Comparison of ENCODE assay signal across 7 cellular contexts in the genomic region with DNA sequence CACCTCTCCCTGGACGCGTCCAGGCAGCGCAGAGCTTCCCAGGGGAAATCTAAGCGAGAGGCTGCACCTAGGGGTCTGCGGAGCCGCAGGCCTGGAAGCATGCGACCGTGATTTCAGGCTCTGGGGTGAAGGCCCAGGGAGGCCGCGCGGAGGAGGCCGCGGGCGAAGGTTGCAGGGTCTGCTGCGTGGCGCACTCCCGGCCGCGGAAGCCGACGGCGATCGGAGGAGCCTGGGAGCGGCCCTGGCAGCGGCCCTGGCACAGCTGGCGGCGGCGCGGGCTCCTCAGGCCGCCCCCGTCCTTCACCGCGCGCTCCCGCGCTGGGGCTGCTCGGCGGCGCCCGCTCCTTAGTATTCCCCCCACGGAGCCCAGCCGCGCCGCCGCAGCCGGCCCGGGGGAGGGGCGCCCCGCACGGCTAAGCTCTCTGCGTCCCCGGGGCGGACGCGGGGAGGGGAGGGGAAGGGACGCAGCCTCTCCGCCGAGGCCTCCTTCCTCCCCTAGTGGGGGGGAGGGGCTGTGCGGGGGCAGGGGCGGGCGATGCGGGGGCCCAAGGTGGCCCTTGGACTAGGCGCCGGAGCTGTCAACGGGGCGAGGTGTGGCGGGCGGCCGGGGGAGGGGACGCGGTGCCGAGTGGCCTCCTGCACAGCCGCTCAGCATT. TPM values are rescaled to one million over a fixed set of nuclear protein-coding genes. Genes with fewer than 3 reads are reported as not detected.
DNase-seq lines count a peak whose midpoint lies in the region; ATAC-seq, FAIRE-seq and TF ChIP-seq lines count a peak whose summit lies in the region.

No MANE protein-coding gene starts in this region.

- H4K8ac ChIP-seq in IMR-90 (ENCODE audit: low read depth in 2 of 2, low read length in 2 of 2), result no peak overlapping the region

- no peak overlapping the region for H2BK15ac ChIP-seq in IMR-90 (ENCODE audit: low read depth, low read length)

- no peaks in the 10 kb centered on the region for H3K79me1 ChIP-seq in IMR-90 (ENCODE audit: low read depth in 1 of 2, low read length in 2 of 2)

- H2BK5ac ChIP-seq in IMR-90 (ENCODE audit: low read depth, low read length, poor library complexity, severe bottlenecking), result no peak overlapping the region

- H3K27ac ChIP-seq in IMR-90 (ENCODE audit: insufficient read depth, low read length) (no peak overlapping the region), keratinocyte (ENCODE audit: control insufficient read depth, insufficient read depth, low read length) (peak overlapping the region; percentile 47), skeletal muscle tissue (ENCODE audit: low read depth, low read length) (peak overlapping the region; percentile 9)

- no peak overlapping the region for H2BK120ac ChIP-seq in IMR-90 (ENCODE audit: low read depth, low read length)

- H3K27me3 ChIP-seq in IMR-90 (ENCODE audit: control insufficient read depth, insufficient read depth, low read length), result peaks cover 6% of the 10 kb centered on the region
- H3K27me3 ChIP-seq in bronchial epithelial cell (ENCODE audit: control insufficient read depth, insufficient read depth, low read length), result no peaks in the 10 kb centered on the region
- H3K27me3 ChIP-seq in keratinocyte (ENCODE audit: control insufficient read depth, extremely low read depth, insufficient read depth, low read length), result no peaks in the 10 kb centered on the region
- peaks cover 0 to 3% (median 0%) of the 10 kb centered on the region in 3 donors for H3K27me3 ChIP-seq in skeletal muscle tissue (ENCODE audit: control insufficient read depth in 3 of 3, insufficient read depth in 3 of 3, low read length in 3 of 3)

- no peak overlapping the region for H2BK20ac ChIP-seq in IMR-90 (ENCODE audit: low read depth, low read length)

- CTCF ChIA-PET in IMR-90 (lab: Yijun Ruan, JAX), result no interaction called here

- ATAC-seq in IMR-90 (ENCODE audit: low read depth), result no peak
- ATAC-seq in GM18517 (IDR thresholded peaks at IDR 0.05; ENCODE audit: unreplicated experiment), result no peak

- H3K18ac ChIP-seq in IMR-90 (ENCODE audit: low read depth, low read length), result no peak overlapping the region

- H2AFZ ChIP-seq in IMR-90 (replicated peaks; ENCODE audit: low read length, poor library complexity) (peak overlapping the region; percentile 34), keratinocyte (ENCODE audit: control insufficient read depth, low read length) (peak overlapping the region; percentile 73)

- H3K23ac ChIP-seq in IMR-90 (ENCODE audit: low read depth, low read length), result no peak overlapping the region

- H2AK9ac ChIP-seq in IMR-90 (replicated peaks; ENCODE audit: low read depth, low read length, poor library complexity), result no peak overlapping the region

- peaks cover 7% of the 10 kb centered on the region; the same call in 1 of the 2 replicates for H3K4me1 ChIP-seq in IMR-90 (ENCODE audit: control insufficient read depth, insufficient read depth, low read length)
- H3K4me1 ChIP-seq in keratinocyte (ENCODE audit: control insufficient read depth, extremely low read depth, insufficient read depth, low read length), result peaks cover 33% of the 10 kb centered on the region
- H3K4me1 ChIP-seq in skeletal muscle tissue (ENCODE audit: control insufficient read depth in 3 of 3, insufficient read depth in 3 of 3, low read length in 3 of 3), result peaks cover 9 to 20% (median 17%) of the 10 kb centered on the region in 3 donors

- H4K20me1 ChIP-seq in IMR-90 (ENCODE audit: insufficient read depth, low read length) (no peaks in the 10 kb centered on the region), keratinocyte (ENCODE audit: control insufficient read depth, extremely low read depth, insufficient read depth, low read length) (no peaks in the 10 kb centered on the region)

- H3K4me3 Mint-ChIP-seq in T-helper 2 cell treated with Interferon-gamma antibody and Interleukin-4, amounts not matched to agents 5 μg/mL and 100 μg/mL, for 36 hours, result no peak overlapping the region

- no peaks in the 10 kb centered on the region for H3K36me3 Mint-ChIP-seq in T-helper 2 cell treated with Interferon-gamma antibody and Interleukin-4, amounts not matched to agents 5 μg/mL and 100 μg/mL, for 36 hours (ENCODE audit: low read depth)

- H3K4me2 ChIP-seq in IMR-90 (ENCODE audit: low read depth, low read length) (no peak overlapping the region), keratinocyte (ENCODE audit: control insufficient read depth, extremely low read depth, insufficient read depth, low read depth, low read length) (peak overlapping the region; percentile 85)

- no peaks in the 10 kb centered on the region for H3K79me2 ChIP-seq in keratinocyte (ENCODE audit: control insufficient read depth, insufficient read depth, low read length)

- TF ChIP-seq CTCF in IMR-90 (conservative IDR thresholded peaks at IDR 0.05; ENCODE audit: low read depth, low read length) (no peak), bronchial epithelial cell (IDR thresholded peaks at IDR 0.05; ENCODE audit: insufficient read depth, low read length, severe bottlenecking) (no peak), keratinocyte (optimal IDR thresholded peaks at IDR 0.05 in 1 of 3, IDR thresholded peaks at IDR 0.05 in 1 of 3, conservative IDR thresholded peaks at IDR 0.05 in 1 of 3; ENCODE audit: extremely low read depth in 1 of 3, insufficient read depth in 2 of 3, low read length in 3 of 3) (no peak)

- H3K56ac ChIP-seq in IMR-90 (ENCODE audit: extremely low read depth, insufficient read depth, low read length), result no peak overlapping the region

- FAIRE-seq in bronchial epithelial cell (lab: Jason Lieb, UNC) (no peak), keratinocyte (lab: Jason Lieb, UNC) (no peak)

- in situ Hi-C loops in IMR-90 (cut with MboI; ENCODE audit: low sequenced_read_pairs) (no loop called here), ACHN (cut with HindIII; ENCODE audit: low pct_ligation_motif_present, low pct_unique_long_range_greater_than_20kb, low sequenced_read_pairs) (no loop called here)

- no TSS peak for BruUV-seq in IMR-90 (replicated peaks; lab: Mats Ljungman, UMichigan)

- H3K9me3 ChIP-seq in IMR-90 (ENCODE audit: control insufficient read depth, insufficient read depth, low read length), result no peaks in the 10 kb centered on the region
- H3K9me3 ChIP-seq in keratinocyte (ENCODE audit: control insufficient read depth, low read depth, low read length), result no peaks in the 10 kb centered on the region
- no peaks in the 10 kb centered on the region for H3K9me3 ChIP-seq in skeletal muscle tissue (ENCODE audit: control insufficient read depth in 3 of 3, low read length in 3 of 3)

- no peak for TF ChIP-seq RAD21 in IMR-90 (IDR thresholded peaks at IDR 0.05; ENCODE audit: low read length)

- H3K4me3 ChIP-seq in IMR-90 (ENCODE audit: insufficient read depth, low read depth, low read length) (no peak overlapping the region), bronchial epithelial cell (ENCODE audit: low read depth, low read length) (peak overlapping the region; percentile 34), keratinocyte (ENCODE audit: control insufficient read depth in 2 of 3, extremely low read depth in 1 of 3, insufficient read depth in 2 of 3, low read depth in 1 of 3, low read length in 3 of 3) (peak overlapping the region; percentile 23 to 63 (median 61)), skeletal muscle tissue (ENCODE audit: low read length in 3 of 3) (peak overlapping the region; percentile 72 to 81 (median 74))

- no peak overlapping the region for H3K9ac ChIP-seq in IMR-90 (ENCODE audit: low read depth, low read length)
- peak overlapping the region; percentile 72 for H3K9ac ChIP-seq in keratinocyte (ENCODE audit: control insufficient read depth, extremely low read depth, insufficient read depth, low read length)
- peak overlapping the region; percentile 50 to 91 (median 76) for H3K9ac ChIP-seq in skeletal muscle tissue (ENCODE audit: low read depth in 1 of 3, low read length in 3 of 3)

- DNase-seq in IMR-90 (no peak), bronchial epithelial cell (ENCODE audit: low read depth) (no peak), keratinocyte (ENCODE audit: low read depth, low spot score) (no peak), ACHN (no peak)
- DNase-seq in T-helper 2 cell treated with Interferon-gamma antibody and Interleukin-4, amounts not matched to agents 5 μg/mL and 100 μg/mL, for 36 hours (ENCODE audit: low spot score), result no peak

- no peak overlapping the region for H3K4ac ChIP-seq in IMR-90 (ENCODE audit: low read depth, low read length)

- no peak for TF ChIP-seq POLR2A in IMR-90 (IDR thresholded peaks at IDR 0.05; ENCODE audit: low read depth, low read length)

- peaks cover 39% of the 10 kb centered on the region for H3K36me3 ChIP-seq in IMR-90 (ENCODE audit: control insufficient read depth, insufficient read depth, low read length)
- H3K36me3 ChIP-seq in bronchial epithelial cell (ENCODE audit: control insufficient read depth, insufficient read depth, low read length), result peaks cover 8% of the 10 kb centered on the region
- peaks cover 5 to 20% of the 10 kb centered on the region in 2 experiments for H3K36me3 ChIP-seq in keratinocyte (ENCODE audit: control insufficient read depth in 2 of 2, extremely low read depth in 1 of 2, insufficient read depth in 2 of 2, low read length in 2 of 2)
- peaks cover 0 to 7% (median 5%) of the 10 kb centered on the region in 3 donors for H3K36me3 ChIP-seq in skeletal muscle tissue (ENCODE audit: control insufficient read depth in 3 of 3, insufficient read depth in 3 of 3, low read length in 3 of 3)

- H3K9me1 ChIP-seq in IMR-90 (ENCODE audit: insufficient read depth, low read length) (no peaks in the 10 kb centered on the region), keratinocyte (ENCODE audit: control insufficient read depth, extremely low read depth, insufficient read depth, low read length) (no peaks in the 10 kb centered on the region)

- no peak overlapping the region for H4K91ac ChIP-seq in IMR-90 (ENCODE audit: insufficient read depth, low read depth, low read length)

- peaks cover 35% of the 10 kb centered on the region for H3K27me3 Mint-ChIP-seq in T-helper 2 cell treated with Interferon-gamma antibody and Interleukin-4, amounts not matched to agents 5 μg/mL and 100 μg/mL, for 36 hours (ENCODE audit: low read depth)

- H3K4me1 Mint-ChIP-seq in T-helper 2 cell treated with Interferon-gamma antibody and Interleukin-4, amounts not matched to agents 5 μg/mL and 100 μg/mL, for 36 hours (ENCODE audit: low read depth), result peaks cover 2% of the 10 kb centered on the region

- intact Hi-C loops in IMR-90 (cut with micrococcal nuclease), result loop anchor here (5.0 kb wide), 1 partner anchor 129 kb away; a partner anchor contains a TSS

- H2AK5ac ChIP-seq in IMR-90 (ENCODE audit: low read depth, low read length), result no peak overlapping the region

- H3K27ac Mint-ChIP-seq in T-helper 2 cell treated with Interferon-gamma antibody and Interleukin-4, amounts not matched to agents 5 μg/mL and 100 μg/mL, for 36 hours, result no peak overlapping the region

- POLR2A ChIA-PET in IMR-90 (lab: Charles Lee; ENCODE audit: unreplicated experiment), result no interaction called here

- no peaks in the 10 kb centered on the region for H3K9me3 Mint-ChIP-seq in T-helper 2 cell treated with Interferon-gamma antibody and Interleukin-4, amounts not matched to agents 5 μg/mL and 100 μg/mL, for 36 hours

- WGBS in IMR-90 (ENCODE audit: extremely low coverage in 2 of 2, insufficient read length in 1 of 2), 2 experiments, result 29% methylated on average over 18 of the region's 73 CpGs; no CpG with 5 or more reads in 1 of the 2 experiments

- no peak overlapping the region for H3K14ac ChIP-seq in IMR-90 (replicated peaks; ENCODE audit: low read depth, low read length)

- dilution Hi-C loops in IMR-90 (cut with HindIII; ENCODE audit: low sequenced_read_pairs, unreplicated experiment) (no loop called here), keratinocyte (cut with MboI; ENCODE audit: extremely low pct_ligation_motif_present, low sequenced_read_pairs) (no loop called here)

- H4K5ac ChIP-seq in IMR-90 (ENCODE audit: low read depth, low read length), result no peak overlapping the region

RNA-seq across cellular contexts. Expression of a gene that starts 21.9 kb away (rescaled TPM):
- total RNA-seq in IMR-90 (2012; rRNA removed) (0.72 and 0.83 TPM in 2 replicates), bronchial epithelial cell (9.2 and 16.8 TPM in 2 replicates), skeletal muscle tissue (27.7 TPM)
- polyA plus RNA-seq in IMR-90 (2012; rRNA removed) (2.2 and 2.9 TPM in 2 replicates), keratinocyte (2.2 to 6.7 TPM (median 3.7 TPM) in 3 replicates)
- 1.6 and 3.6 TPM in 2 replicates for polyA plus RNA-seq in IMR-90 (2012; cell fraction: cytosol; rRNA removed)
- polyA plus RNA-seq in IMR-90 (2012; cell fraction: nucleus; rRNA removed; ENCODE audit: low replicate concordance), result 14.5 and 15.0 TPM in 2 replicates
- polyA plus RNA-seq in keratinocyte (2011; ENCODE audit: low read depth), result 13.7 TPM
- polyA plus RNA-seq in keratinocyte (2011; cell fraction: cytosol; rRNA removed), result 1.3 and 3.2 TPM in 2 replicates
- 21.1 and 21.6 TPM in 2 replicates for polyA plus RNA-seq in keratinocyte (2011; cell fraction: nucleus; rRNA removed)
- polyA plus RNA-seq in keratinocyte (2012; ENCODE audit: low replicate concordance), result 8.3 and 66.7 TPM in 2 replicates
- polyA minus RNA-seq in keratinocyte, result 8.0 to 36.6 TPM (median 14.7 TPM) in 3 replicates
- polyA minus RNA-seq in keratinocyte (2011; cell fraction: cytosol; rRNA and poly(A)+ RNA removed), result 7.1 TPM
- polyA minus RNA-seq in keratinocyte (2011; cell fraction: nucleus; rRNA and poly(A)+ RNA removed), result 28.8 and 31.2 TPM in 2 replicates
